Comparison of ENCODE assay signal across 8 cellular contexts in genomic region chr19:2302319-2303208, GRCh38. TPM values are rescaled to one million over a fixed set of nuclear protein-coding genes. Genes with fewer than 3 reads are reported as not detected.
DNase-seq lines count a peak whose midpoint lies in the region; ATAC-seq, FAIRE-seq and TF ChIP-seq lines count a peak whose summit lies in the region.
"Had no signal": no experiment of that assay in that cellular context is flagged by ENCODE, and none has a peak within 500 bp of the region (broad histone marks: within the 10 kb centered on the region; RNA-seq: fewer than 3 reads in every experiment).

No MANE protein-coding gene starts in this region.

- no peak overlapping the region for H3K9ac ChIP-seq in HepG2 (ENCODE audit: insufficient read depth, low read depth, low read length)

- no peaks in the 10 kb centered on the region for H3K36me3 Mint-ChIP-seq in CD4-positive, alpha-beta T cell (ENCODE audit: low read depth)

- no peak overlapping the region for H3K4me2 ChIP-seq in HepG2 (ENCODE audit: low read depth, low read length)

- in situ Hi-C loops in astrocyte of the spinal cord (cut with HindIII; ENCODE audit: low sequenced_read_pairs) (no loop called here), HepG2 (cut with HindIII; ENCODE audit: extremely low pct_ligation_motif_present, low pct_unique_long_range_greater_than_20kb) (no loop called here)

- 59% methylated on average over 30 of the region's 62 CpGs for WGBS in HepG2 (ENCODE audit: low lambda C conversion rate)

- peak overlapping the region; percentile 54 for H3K4me3 Mint-ChIP-seq in CD4-positive, alpha-beta T cell

- H3K4me1 ChIP-seq in HepG2 (ENCODE audit: insufficient read depth, low read length), result peaks cover 13% of the 10 kb centered on the region

- H3K36me3 ChIP-seq in HepG2 (replicated peaks in 1 of 2; ENCODE audit: control insufficient read depth in 1 of 2, insufficient read depth in 2 of 2, low read length in 2 of 2), result no peaks in the 10 kb centered on the region

- H3K4me3 ChIP-seq in astrocyte of the spinal cord (ENCODE audit: low read depth, low read length), result no peak overlapping the region
- no peak overlapping the region for H3K4me3 ChIP-seq in HepG2 (replicated peaks in 1 of 3; ENCODE audit: insufficient read depth in 1 of 3, low read depth in 2 of 3, low read length in 3 of 3)
- H3K4me3 ChIP-seq: skin epidermis had no signal

- BruUV-seq in HepG2 (replicated peaks; lab: Mats Ljungman, UMichigan), result no TSS peak

- peaks cover 35% of the 10 kb centered on the region for H3K27me3 ChIP-seq in CD4-positive, alpha-beta T cell (ENCODE audit: control insufficient read depth, insufficient read depth, low read length)
- H3K27me3 ChIP-seq in HepG2 (ENCODE audit: control insufficient read depth in 1 of 2, insufficient read depth in 2 of 2, low read length in 2 of 2), result peaks cover 7 to 66% of the 10 kb centered on the region in 2 experiments

- intact Hi-C loops in CD4-positive, alpha-beta T cell (cut with DNase I, micrococcal nuclease), result no loop called here
- intact Hi-C loops in HepG2 (cut with micrococcal nuclease; ENCODE audit: unreplicated experiment), result no loop called here

- TF ChIP-seq EP300 in HepG2 (IDR thresholded peaks at IDR 0.05; ENCODE audit: low read depth in 2 of 2, low read length in 2 of 2), result no peak
- no peak for TF ChIP-seq EP300 in HepG2 (CRISPR knock-in tag; IDR thresholded peaks at IDR 0.05; ENCODE audit: borderline replicate concordance)

- TF ChIP-seq RAD21 in HepG2 (CRISPR knock-in tag; IDR thresholded peaks at IDR 0.05), result no peak

- no peaks in the 10 kb centered on the region for H4K20me1 ChIP-seq in HepG2 (ENCODE audit: insufficient read depth, low read length)

- CTCF ChIA-PET in CD4-positive, alpha-beta T cell (lab: Charles Lee), result interaction anchor here (0.7 kb wide), 1 partner anchor 234 kb away, joined by 4 read pairs; no protein-coding TSS in a partner anchor
- CTCF ChIA-PET in HepG2 (lab: Yijun Ruan, JAX; ENCODE audit: low intra/inter-chr PET ratio, low total read pairs), result no interaction called here

- H3K27me3 Mint-ChIP-seq in CD4-positive, alpha-beta T cell, result peaks cover 42% of the 10 kb centered on the region

- no peak overlapping the region for H3K27ac ChIP-seq in CD4-positive, alpha-beta T cell (ENCODE audit: low read depth, low read length)
- H3K27ac ChIP-seq in HepG2 (ENCODE audit: extremely low read length, insufficient read depth, low read length), result no peak overlapping the region
- H3K27ac ChIP-seq: skin epidermis had no signal

- FAIRE-seq in HepG2 (lab: Jason Lieb, UNC), result no peak

- H3K79me2 ChIP-seq in HepG2 (ENCODE audit: insufficient read depth, low read length), result no peaks in the 10 kb centered on the region

- no peak for TF ChIP-seq POLR2A in HepG2 (IDR thresholded peaks at IDR 0.05; ENCODE audit: insufficient read depth in 1 of 2, low read depth in 2 of 2, low read length in 2 of 2)

- H3K27ac Mint-ChIP-seq in CD4-positive, alpha-beta T cell, result peak overlapping the region; percentile 9

- peak; percentile 80 for ATAC-seq in CD4-positive, alpha-beta T cell (ENCODE audit: poor library complexity)
- no peak for ATAC-seq in HepG2

- no peak overlapping the region for H2AFZ ChIP-seq in HepG2 (ENCODE audit: low read length)

- POLR2A ChIA-PET in CD4-positive, alpha-beta T cell (lab: Charles Lee), result interaction anchor here (0.8 to 1.2 kb wide), 4 partner anchors 10 to 67 kb away, joined by 3 to 7 read pairs (median 3); partner anchors contain the start of gene PLEKHJ1
- POLR2A ChIA-PET in HepG2 (lab: Yijun Ruan, JAX), result no interaction called here

- no peak for DNase-seq in CD4-positive, alpha-beta T cell
- peak; percentile 47 for DNase-seq in astrocyte of the spinal cord (ENCODE audit: low read depth, low spot score)
- no peak for DNase-seq in HepG2 (ENCODE audit: low spot score)
- no peak for DNase-seq in dedifferentiated amniotic fluid mesenchymal stem cell (ENCODE audit: extremely low spot score)
- DNase-seq in GDM1 (lab: John Stamatoyannopoulos, UW), result no peak
- DNase-seq in SHP77 (lab: John Stamatoyannopoulos, UW), result no peak
- DNase-seq: DND-41 had no signal

- H3K9me3 ChIP-seq in CD4-positive, alpha-beta T cell (ENCODE audit: control insufficient read depth, low read length), result no peaks in the 10 kb centered on the region
- no peaks in the 10 kb centered on the region for H3K9me3 ChIP-seq in HepG2 (ENCODE audit: low read length)

- no peaks in the 10 kb centered on the region for H3K9me3 Mint-ChIP-seq in CD4-positive, alpha-beta T cell

- TF ChIP-seq CTCF in CD4-positive, alpha-beta T cell (IDR thresholded peaks at IDR 0.05), result no peak
- TF ChIP-seq CTCF in astrocyte of the spinal cord (IDR thresholded peaks at IDR 0.05; ENCODE audit: low read depth, low read length), result no peak
- TF ChIP-seq CTCF in HepG2 (CRISPR knock-in tag; IDR thresholded peaks at IDR 0.05), result no peak

- peaks cover 7% of the 10 kb centered on the region for H3K4me1 Mint-ChIP-seq in CD4-positive, alpha-beta T cell (ENCODE audit: low read depth)

RNA-seq across cellular contexts. Expression of gene LINGO3, which starts 5.4 kb away (rescaled TPM):
- under 1 TPM; 0.33 to 0.39 TPM for total RNA-seq in CD4-positive, alpha-beta T cell
- total RNA-seq in HepG2 (2016; rRNA removed; fragmentation: Illumina TruSeq; extraction: Trizol), result not detected in 2 replicates
- not detected in 2 replicates for total RNA-seq in HepG2 (2016; cell fraction: cytosol; rRNA removed; fragmentation: Illumina TruSeq; extraction: Trizol; ENCODE audit: low read depth)
- total RNA-seq in HepG2 (2016; cell fraction: insoluble cytoplasmic fraction; rRNA removed; fragmentation: Illumina TruSeq; extraction: Trizol), result not detected in 2 replicates
- total RNA-seq in HepG2 (2016; cell fraction: membrane; rRNA removed; fragmentation: Illumina TruSeq; extraction: Trizol), result not detected in 2 replicates
- not detected in 2 replicates for total RNA-seq in HepG2 (2016; cell fraction: nucleus; rRNA removed; fragmentation: Illumina TruSeq; extraction: Trizol)
- polyA plus RNA-seq in HepG2 (2011; rRNA removed), result not detected in 2 replicates
- not detected in 2 replicates for polyA plus RNA-seq in HepG2 (2011; cell fraction: cytosol; rRNA removed)
- not detected in 2 replicates for polyA plus RNA-seq in HepG2 (2011; cell fraction: nucleus; rRNA removed)
- polyA plus RNA-seq in HepG2 (2012), result not detected in 2 replicates
- polyA plus RNA-seq in HepG2 (2016; cell fraction: cytosol; fragmentation: Illumina TruSeq; extraction: Trizol; ENCODE audit: low read depth), result not detected in 2 replicates
- polyA plus RNA-seq in HepG2 (2016; cell fraction: insoluble cytoplasmic fraction; fragmentation: Illumina TruSeq; extraction: Trizol; ENCODE audit: low read depth), result not detected in 2 replicates
- polyA plus RNA-seq in HepG2 (2016; cell fraction: membrane; fragmentation: Illumina TruSeq; extraction: Trizol; ENCODE audit: low read depth), result not detected in 2 replicates
- not detected in 2 replicates for polyA plus RNA-seq in HepG2 (2016; cell fraction: nucleus; fragmentation: Illumina TruSeq; extraction: Trizol; ENCODE audit: insufficient read depth, low read depth)
- not detected in 2 replicates for polyA minus RNA-seq in HepG2 (2011; rRNA and poly(A)+ RNA removed; ENCODE audit: low replicate concordance)
- not detected in 2 replicates for polyA minus RNA-seq in HepG2 (2011; cell fraction: cytosol; rRNA and poly(A)+ RNA removed)
- not detected in 2 replicates for polyA minus RNA-seq in HepG2 (2011; cell fraction: nucleus; rRNA and poly(A)+ RNA removed)

RNA-seq across cellular contexts. Expression of gene PEAK3, which starts 20.6 kb away (rescaled TPM):
- total RNA-seq in CD4-positive, alpha-beta T cell, result not detected
- total RNA-seq in HepG2 (2016; rRNA removed; fragmentation: Illumina TruSeq; extraction: Trizol), result not detected in 2 replicates
- total RNA-seq in HepG2 (2016; cell fraction: cytosol; rRNA removed; fragmentation: Illumina TruSeq; extraction: Trizol; ENCODE audit: low read depth), result not detected in 2 replicates
- total RNA-seq in HepG2 (2016; cell fraction: insoluble cytoplasmic fraction; rRNA removed; fragmentation: Illumina TruSeq; extraction: Trizol), result not detected in 2 replicates
- not detected in 2 replicates for total RNA-seq in HepG2 (2016; cell fraction: membrane; rRNA removed; fragmentation: Illumina TruSeq; extraction: Trizol)
- not detected in 2 replicates for total RNA-seq in HepG2 (2016; cell fraction: nucleus; rRNA removed; fragmentation: Illumina TruSeq; extraction: Trizol)
- not detected in 2 replicates for polyA plus RNA-seq in HepG2 (2011; rRNA removed)
- not detected in 2 replicates for polyA plus RNA-seq in HepG2 (2011; cell fraction: cytosol; rRNA removed)
- polyA plus RNA-seq in HepG2 (2011; cell fraction: nucleus; rRNA removed), result not detected in 2 replicates
- polyA plus RNA-seq in HepG2 (2012), result not detected in 2 replicates
- not detected in 2 replicates for polyA plus RNA-seq in HepG2 (2016; cell fraction: cytosol; fragmentation: Illumina TruSeq; extraction: Trizol; ENCODE audit: low read depth)
- polyA plus RNA-seq in HepG2 (2016; cell fraction: insoluble cytoplasmic fraction; fragmentation: Illumina TruSeq; extraction: Trizol; ENCODE audit: low read depth), result not detected in 2 replicates
- not detected in 2 replicates for polyA plus RNA-seq in HepG2 (2016; cell fraction: membrane; fragmentation: Illumina TruSeq; extraction: Trizol; ENCODE audit: low read depth)
- polyA plus RNA-seq in HepG2 (2016; cell fraction: nucleus; fragmentation: Illumina TruSeq; extraction: Trizol; ENCODE audit: insufficient read depth, low read depth), result not detected in 2 replicates
- not detected in 2 replicates for polyA minus RNA-seq in HepG2 (2011; rRNA and poly(A)+ RNA removed; ENCODE audit: low replicate concordance)
- polyA minus RNA-seq in HepG2 (2011; cell fraction: cytosol; rRNA and poly(A)+ RNA removed), result not detected in 2 replicates
- polyA minus RNA-seq in HepG2 (2011; cell fraction: nucleus; rRNA and poly(A)+ RNA removed), result not detected in 2 replicates

RNA-seq across cellular contexts. Expression of gene LSM7, which starts 25.8 kb away (rescaled TPM):
- total RNA-seq in CD4-positive, alpha-beta T cell, result 10 to 100 TPM; 73.6 to 80.1 TPM
- 140 and 152 TPM in 2 replicates for total RNA-seq in HepG2 (2016; rRNA removed; fragmentation: Illumina TruSeq; extraction: Trizol)
- total RNA-seq in HepG2 (2016; cell fraction: cytosol; rRNA removed; fragmentation: Illumina TruSeq; extraction: Trizol; ENCODE audit: low read depth), result 44.1 and 45.1 TPM in 2 replicates
- total RNA-seq in HepG2 (2016; cell fraction: insoluble cytoplasmic fraction; rRNA removed; fragmentation: Illumina TruSeq; extraction: Trizol), result 149 and 168 TPM in 2 replicates
- 74.4 and 75.3 TPM in 2 replicates for total RNA-seq in HepG2 (2016; cell fraction: membrane; rRNA removed; fragmentation: Illumina TruSeq; extraction: Trizol)
- 48.6 and 65.2 TPM in 2 replicates for total RNA-seq in HepG2 (2016; cell fraction: nucleus; rRNA removed; fragmentation: Illumina TruSeq; extraction: Trizol)
- polyA plus RNA-seq in HepG2 (2011; rRNA removed), result 197 and 205 TPM in 2 replicates
- polyA plus RNA-seq in HepG2 (2011; cell fraction: cytosol; rRNA removed), result 474 and 745 TPM in 2 replicates
- polyA plus RNA-seq in HepG2 (2011; cell fraction: nucleus; rRNA removed), result 183 and 205 TPM in 2 replicates
- 107 and 132 TPM in 2 replicates for polyA plus RNA-seq in HepG2 (2012)
- 60.8 and 62.0 TPM in 2 replicates for polyA plus RNA-seq in HepG2 (2016; cell fraction: cytosol; fragmentation: Illumina TruSeq; extraction: Trizol; ENCODE audit: low read depth)
- polyA plus RNA-seq in HepG2 (2016; cell fraction: insoluble cytoplasmic fraction; fragmentation: Illumina TruSeq; extraction: Trizol; ENCODE audit: low read depth), result 210 and 243 TPM in 2 replicates
- 91.7 and 96.1 TPM in 2 replicates for polyA plus RNA-seq in HepG2 (2016; cell fraction: membrane; fragmentation: Illumina TruSeq; extraction: Trizol; ENCODE audit: low read depth)
- 132 and 138 TPM in 2 replicates for polyA plus RNA-seq in HepG2 (2016; cell fraction: nucleus; fragmentation: Illumina TruSeq; extraction: Trizol; ENCODE audit: insufficient read depth, low read depth)
- 42.2 and 52.7 TPM in 2 replicates for polyA minus RNA-seq in HepG2 (2011; rRNA and poly(A)+ RNA removed; ENCODE audit: low replicate concordance)
- 19.9 and 26.7 TPM in 2 replicates for polyA minus RNA-seq in HepG2 (2011; cell fraction: cytosol; rRNA and poly(A)+ RNA removed)
- polyA minus RNA-seq in HepG2 (2011; cell fraction: nucleus; rRNA and poly(A)+ RNA removed), result 24.1 and 27.4 TPM in 2 replicates

RNA-seq across cellular contexts. Expression of gene SPPL2B, which starts 25.9 kb away (rescaled TPM):
- total RNA-seq in CD4-positive, alpha-beta T cell, result 100 to 1,000 TPM; 106 to 111 TPM
- 3.4 and 15.2 TPM in 2 replicates for total RNA-seq in HepG2 (2016; rRNA removed; fragmentation: Illumina TruSeq; extraction: Trizol)
- 6.9 and 7.1 TPM in 2 replicates for total RNA-seq in HepG2 (2016; cell fraction: cytosol; rRNA removed; fragmentation: Illumina TruSeq; extraction: Trizol; ENCODE audit: low read depth)
- total RNA-seq in HepG2 (2016; cell fraction: insoluble cytoplasmic fraction; rRNA removed; fragmentation: Illumina TruSeq; extraction: Trizol), result 2.9 and 18.4 TPM in 2 replicates
- 7.4 and 8.6 TPM in 2 replicates for total RNA-seq in HepG2 (2016; cell fraction: membrane; rRNA removed; fragmentation: Illumina TruSeq; extraction: Trizol)
- 23.4 and 26.4 TPM in 2 replicates for total RNA-seq in HepG2 (2016; cell fraction: nucleus; rRNA removed; fragmentation: Illumina TruSeq; extraction: Trizol)
- polyA plus RNA-seq in HepG2 (2011; rRNA removed), result 14.9 and 20.5 TPM in 2 replicates
- polyA plus RNA-seq in HepG2 (2011; cell fraction: cytosol; rRNA removed), result 6.0 and 9.1 TPM in 2 replicates
- 268 and 341 TPM in 2 replicates for polyA plus RNA-seq in HepG2 (2011; cell fraction: nucleus; rRNA removed)
- 23.1 and 25.3 TPM in 2 replicates for polyA plus RNA-seq in HepG2 (2012)
- polyA plus RNA-seq in HepG2 (2016; cell fraction: cytosol; fragmentation: Illumina TruSeq; extraction: Trizol; ENCODE audit: low read depth), result 1.2 and 1.3 TPM in 2 replicates
- polyA plus RNA-seq in HepG2 (2016; cell fraction: insoluble cytoplasmic fraction; fragmentation: Illumina TruSeq; extraction: Trizol; ENCODE audit: low read depth), result 3.0 and 4.0 TPM in 2 replicates
- polyA plus RNA-seq in HepG2 (2016; cell fraction: membrane; fragmentation: Illumina TruSeq; extraction: Trizol; ENCODE audit: low read depth), result 2.8 and 3.3 TPM in 2 replicates
- 101 and 111 TPM in 2 replicates for polyA plus RNA-seq in HepG2 (2016; cell fraction: nucleus; fragmentation: Illumina TruSeq; extraction: Trizol; ENCODE audit: insufficient read depth, low read depth)
- 14.4 and 27.8 TPM in 2 replicates for polyA minus RNA-seq in HepG2 (2011; rRNA and poly(A)+ RNA removed; ENCODE audit: low replicate concordance)
- 5.8 and 11.0 TPM in 2 replicates for polyA minus RNA-seq in HepG2 (2011; cell fraction: cytosol; rRNA and poly(A)+ RNA removed)
- polyA minus RNA-seq in HepG2 (2011; cell fraction: nucleus; rRNA and poly(A)+ RNA removed), result 17.9 and 24.7 TPM in 2 replicates

RNA-seq across cellular contexts. Expression of gene JSRP1, which starts 46.3 kb away (rescaled TPM):
- under 1 TPM; 0.56 to 0.58 TPM for total RNA-seq in CD4-positive, alpha-beta T cell
- 0.38 and 0.73 TPM in 2 replicates for total RNA-seq in HepG2 (2016; rRNA removed; fragmentation: Illumina TruSeq; extraction: Trizol)
- total RNA-seq in HepG2 (2016; cell fraction: cytosol; rRNA removed; fragmentation: Illumina TruSeq; extraction: Trizol; ENCODE audit: low read depth), result 1.1 TPM in 2 replicates
- total RNA-seq in HepG2 (2016; cell fraction: insoluble cytoplasmic fraction; rRNA removed; fragmentation: Illumina TruSeq; extraction: Trizol), result 0.54 and 0.56 TPM in 2 replicates
- 0.96 and 1.2 TPM in 2 replicates for total RNA-seq in HepG2 (2016; cell fraction: membrane; rRNA removed; fragmentation: Illumina TruSeq; extraction: Trizol)
- total RNA-seq in HepG2 (2016; cell fraction: nucleus; rRNA removed; fragmentation: Illumina TruSeq; extraction: Trizol), result 0.40 and 0.69 TPM in 2 replicates
- 0.16 and 0.39 TPM in 2 replicates for polyA plus RNA-seq in HepG2 (2011; rRNA removed)
- polyA plus RNA-seq in HepG2 (2011; cell fraction: cytosol; rRNA removed), result 0.27 and 0.36 TPM in 2 replicates
- polyA plus RNA-seq in HepG2 (2011; cell fraction: nucleus; rRNA removed), result 0.29 TPM in 1 of 2 replicates, not detected in the other
- polyA plus RNA-seq in HepG2 (2012), result 0.41 and 0.44 TPM in 2 replicates
- 0.88 and 1.2 TPM in 2 replicates for polyA plus RNA-seq in HepG2 (2016; cell fraction: cytosol; fragmentation: Illumina TruSeq; extraction: Trizol; ENCODE audit: low read depth)
- polyA plus RNA-seq in HepG2 (2016; cell fraction: insoluble cytoplasmic fraction; fragmentation: Illumina TruSeq; extraction: Trizol; ENCODE audit: low read depth), result 0.73 and 0.80 TPM in 2 replicates
- 0.84 and 1.0 TPM in 2 replicates for polyA plus RNA-seq in HepG2 (2016; cell fraction: membrane; fragmentation: Illumina TruSeq; extraction: Trizol; ENCODE audit: low read depth)
- polyA plus RNA-seq in HepG2 (2016; cell fraction: nucleus; fragmentation: Illumina TruSeq; extraction: Trizol; ENCODE audit: insufficient read depth, low read depth), result 0.57 and 0.95 TPM in 2 replicates
- not detected in 2 replicates for polyA minus RNA-seq in HepG2 (2011; rRNA and poly(A)+ RNA removed; ENCODE audit: low replicate concordance)
- polyA minus RNA-seq in HepG2 (2011; cell fraction: cytosol; rRNA and poly(A)+ RNA removed), result not detected in 2 replicates
- polyA minus RNA-seq in HepG2 (2011; cell fraction: nucleus; rRNA and poly(A)+ RNA removed), result not detected in 2 replicates
